Comparison of ENCODE assay signal across 8 cellular contexts in the genomic region with DNA sequence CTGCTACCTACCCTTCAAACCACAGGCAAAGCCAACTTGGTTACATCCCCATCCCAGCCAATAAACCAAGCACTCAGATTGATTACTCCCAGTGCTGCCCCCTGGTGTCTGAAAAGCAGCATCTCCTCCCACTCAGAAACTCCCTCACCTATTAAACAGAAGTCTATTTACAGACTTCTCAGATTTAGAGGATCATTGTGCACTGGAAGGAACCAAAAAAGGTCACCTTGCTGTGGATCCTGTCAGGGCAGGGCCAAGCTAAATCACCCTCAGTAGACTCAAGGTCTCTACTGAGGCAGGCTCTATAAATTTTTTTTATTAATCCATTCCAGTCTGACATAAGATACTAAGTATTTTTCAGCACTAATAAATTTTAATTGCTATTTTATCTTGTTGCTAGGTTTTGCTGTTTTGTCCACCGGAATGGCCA. TPM values are rescaled to one million over a fixed set of nuclear protein-coding genes. Genes with fewer than 3 reads are reported as not detected.
DNase-seq lines count a peak whose midpoint lies in the region; ATAC-seq and TF ChIP-seq lines count a peak whose summit lies in the region.

No MANE protein-coding gene starts in this region.

- intact Hi-C loops in CD4-positive, alpha-beta memory T cell (cut with micrococcal nuclease), result loop anchor here (1.0 kb wide), 2 partner anchors 86 to 90 kb away; no protein-coding TSS in a partner anchor
- intact Hi-C loops in mucosa of descending colon (cut with DNase I, micrococcal nuclease), result loop anchor here in 1 of 2 donors (2.0 kb wide), 1 partner anchor 90 kb away; no protein-coding TSS in a partner anchor

- H3K27me3 ChIP-seq in CD4-positive, alpha-beta memory T cell (ENCODE audit: insufficient read depth, low read length), result no peaks in the 10 kb centered on the region
- H3K27me3 ChIP-seq in NT2/D1 (ENCODE audit: insufficient read depth, insufficient read length), result no peaks in the 10 kb centered on the region

- no peak overlapping the region for H3K4me3 Mint-ChIP-seq in CD4-positive, alpha-beta memory T cell
- no peak overlapping the region for H3K4me3 Mint-ChIP-seq in activated CD8-positive, alpha-beta memory T cell treated with anti-CD3 and anti-CD28 coated beads, Interleukin-2, amount 10 ng/mL, durations not matched to agents 7 days and 5 days

- H3K27me3 Mint-ChIP-seq in CD4-positive, alpha-beta memory T cell, result no peaks in the 10 kb centered on the region
- H3K27me3 Mint-ChIP-seq in activated CD8-positive, alpha-beta memory T cell treated with anti-CD3 and anti-CD28 coated beads, Interleukin-2, amount 10 ng/mL, durations not matched to agents 7 days and 5 days, result no peaks in the 10 kb centered on the region

- no peak overlapping the region for H3K4me3 ChIP-seq in CD4-positive, alpha-beta memory T cell (ENCODE audit: low read length in 2 of 2)
- H3K4me3 ChIP-seq in NT2/D1 (ENCODE audit: insufficient read length, low read depth) (no peak overlapping the region), mucosa of descending colon (no peak overlapping the region)

- H3K36me3 Mint-ChIP-seq in CD4-positive, alpha-beta memory T cell, result peaks cover 62 to 87% of the 10 kb centered on the region in 2 donors
- peaks cover 35% of the 10 kb centered on the region for H3K36me3 Mint-ChIP-seq in activated CD8-positive, alpha-beta memory T cell treated with anti-CD3 and anti-CD28 coated beads, Interleukin-2, amount 10 ng/mL, durations not matched to agents 7 days and 5 days

- no peaks in the 10 kb centered on the region for H3K9me3 ChIP-seq in CD4-positive, alpha-beta memory T cell (ENCODE audit: control insufficient read depth in 1 of 2, low read length in 2 of 2)
- H3K9me3 ChIP-seq in NT2/D1 (ENCODE audit: insufficient read depth, low read length), result no peaks in the 10 kb centered on the region
- no peaks in the 10 kb centered on the region for H3K9me3 ChIP-seq in mucosa of descending colon

- H3K9ac ChIP-seq in NT2/D1 (ENCODE audit: insufficient read length, low read depth), result no peak overlapping the region

- no peak overlapping the region for H3K27ac ChIP-seq in CD4-positive, alpha-beta memory T cell (ENCODE audit: low read depth, low read length)

- H3K9me3 Mint-ChIP-seq in CD4-positive, alpha-beta memory T cell, result no peaks in the 10 kb centered on the region
- H3K9me3 Mint-ChIP-seq in activated CD8-positive, alpha-beta memory T cell treated with anti-CD3 and anti-CD28 coated beads, Interleukin-2, amount 10 ng/mL, durations not matched to agents 7 days and 5 days (ENCODE audit: low read depth), result no peaks in the 10 kb centered on the region

- POLR2A ChIA-PET in CD4-positive, alpha-beta memory T cell (lab: Charles Lee; ENCODE audit: partially characterized antibody), result interaction anchor here (1.0 to 1.8 kb wide), 4 partner anchors 88 to 157 kb away, joined by 3 to 6 read pairs (median 4); no protein-coding TSS in a partner anchor

- DNase-seq in CD4-positive, alpha-beta memory T cell, result peak; percentile 62 to 70 (median 69)
- peak in 50 of 76 experiments; percentile 3 to 77 (median 35) for DNase-seq in HUDEP-2 (lab: John Stamatoyannopoulos, UW; ENCODE audit: unreplicated experiment in 76 of 76)
- peak; percentile 61 for DNase-seq in NT2/D1 (ENCODE audit: low read depth, low spot score)
- DNase-seq in activated CD8-positive, alpha-beta memory T cell treated with anti-CD3 and anti-CD28 coated beads, Interleukin-2, amount 10 ng/mL, durations not matched to agents 7 days and 5 days, result peak; percentile 77
- DNase-seq in epidermal melanocyte (ENCODE audit: insufficient read length, low spot score), result peak; percentile 84
- peak in 2 of 3 donors; percentile 37 to 80 for DNase-seq in mucosa of descending colon
- DNase-seq in stimulated activated CD8-positive, alpha-beta memory T cell treated with anti-CD3 and anti-CD28 coated beads, Interleukin-2, amount 100 ng/mL, for 48 hours (ENCODE audit: low read depth in 2 of 2), result peak; percentile 12 to 35

- H3K4me1 ChIP-seq in CD4-positive, alpha-beta memory T cell (ENCODE audit: insufficient read depth, low read length), result no peaks in the 10 kb centered on the region
- no peaks in the 10 kb centered on the region for H3K4me1 ChIP-seq in NT2/D1 (ENCODE audit: insufficient read depth, insufficient read length)
- H3K4me1 ChIP-seq in mucosa of descending colon (ENCODE audit: low read depth), result no peaks in the 10 kb centered on the region

- CTCF ChIA-PET in CD4-positive, alpha-beta memory T cell (lab: Charles Lee; ENCODE audit: partially characterized antibody), result interaction anchor here (0.7 to 16.3 kb wide), 16 partner anchors 9 to 336 kb away, joined by 3 to 263 read pairs (median 4); a partner anchor contains a TSS
- CTCF ChIA-PET in activated CD8-positive, alpha-beta memory T cell treated with anti-CD3 and anti-CD28 coated beads, Interleukin-2, amount 10 ng/mL, durations not matched to agents 7 days and 5 days (lab: Charles Lee), result interaction anchor here (0.6 to 10.8 kb wide), 10 partner anchors 9 to 136 kb away, joined by 3 to 186 read pairs (median 6); a partner anchor contains a TSS

- no peak overlapping the region for H3K27ac Mint-ChIP-seq in CD4-positive, alpha-beta memory T cell
- no peak overlapping the region for H3K27ac Mint-ChIP-seq in activated CD8-positive, alpha-beta memory T cell treated with anti-CD3 and anti-CD28 coated beads, Interleukin-2, amount 10 ng/mL, durations not matched to agents 7 days and 5 days

- TF ChIP-seq CTCF in mucosa of descending colon (IDR thresholded peaks at IDR 0.05), result peak; percentile 67

- peak; percentile 81 for ATAC-seq in activated CD8-positive, alpha-beta memory T cell treated with anti-CD3 and anti-CD28 coated beads, Interleukin-2, amount 10 ng/mL, durations not matched to agents 7 days and 5 days
- ATAC-seq in mucosa of descending colon, result peak; percentile 84
- ATAC-seq in HG02885 (IDR thresholded peaks at IDR 0.05; ENCODE audit: poor library complexity, unreplicated experiment), result no peak

- H3K4me1 Mint-ChIP-seq in CD4-positive, alpha-beta memory T cell, result peaks cover 0 to 4% (median 0%) of the 10 kb centered on the region in 4 donors
- H3K4me1 Mint-ChIP-seq in activated CD8-positive, alpha-beta memory T cell treated with anti-CD3 and anti-CD28 coated beads, Interleukin-2, amount 10 ng/mL, durations not matched to agents 7 days and 5 days, result peaks cover 1% of the 10 kb centered on the region

- H3K36me3 ChIP-seq in CD4-positive, alpha-beta memory T cell (ENCODE audit: insufficient read depth, low read length), result peaks cover 75% of the 10 kb centered on the region
- H3K36me3 ChIP-seq in NT2/D1 (ENCODE audit: insufficient read depth, insufficient read length, low read length), result peaks cover 95% of the 10 kb centered on the region
- peaks cover 7% of the 10 kb centered on the region for H3K36me3 ChIP-seq in mucosa of descending colon (ENCODE audit: low read depth)

RNA-seq across cellular contexts. Expression of a gene that starts 17.6 kb away (rescaled TPM):
- total RNA-seq in CD4-positive, alpha-beta memory T cell, result not detected
- not detected for polyA plus RNA-seq in CD4-positive, alpha-beta memory T cell
- not detected for total RNA-seq in activated CD8-positive, alpha-beta memory T cell treated with anti-CD3 and anti-CD28 coated beads, Interleukin-2, amount 10 ng/mL, durations not matched to agents 7 days and 5 days
- total RNA-seq in mucosa of descending colon, result 1 to 10 TPM in 1 of 3 donors, not detected in 2; 1.6 TPM

RNA-seq across cellular contexts. Expression of a gene that starts 34.0 kb away (rescaled TPM):
- total RNA-seq in CD4-positive, alpha-beta memory T cell, result 100 to 1,000 TPM in 1 of 2 experiments, 10 to 100 TPM in 1; 98.9 to 101 TPM
- 10 to 100 TPM; 82.2 to 82.3 TPM for polyA plus RNA-seq in CD4-positive, alpha-beta memory T cell
- 100 to 1,000 TPM; 134 to 178 TPM for total RNA-seq in activated CD8-positive, alpha-beta memory T cell treated with anti-CD3 and anti-CD28 coated beads, Interleukin-2, amount 10 ng/mL, durations not matched to agents 7 days and 5 days
- 10 to 100 TPM; 66.3 to 88.1 (median 82.0) TPM for total RNA-seq in mucosa of descending colon

RNA-seq across cellular contexts. Expression of a gene that starts 35.2 kb away (rescaled TPM):
- total RNA-seq in CD4-positive, alpha-beta memory T cell, result not detected
- polyA plus RNA-seq in CD4-positive, alpha-beta memory T cell, result not detected
- total RNA-seq in activated CD8-positive, alpha-beta memory T cell treated with anti-CD3 and anti-CD28 coated beads, Interleukin-2, amount 10 ng/mL, durations not matched to agents 7 days and 5 days, result 1 to 10 TPM; 2.7 to 3.7 TPM
- 100 to 1,000 TPM in 1 of 3 donors, 1 to 10 TPM in 2; 2.2 to 140 (median 5.7) TPM for total RNA-seq in mucosa of descending colon

RNA-seq across cellular contexts. Expression of a gene that starts 50.1 kb away (rescaled TPM):
- not detected for total RNA-seq in CD4-positive, alpha-beta memory T cell
- under 1 TPM in 1 of 2 donors, not detected in 1; 0.16 TPM for polyA plus RNA-seq in CD4-positive, alpha-beta memory T cell
- total RNA-seq in activated CD8-positive, alpha-beta memory T cell treated with anti-CD3 and anti-CD28 coated beads, Interleukin-2, amount 10 ng/mL, durations not matched to agents 7 days and 5 days, result not detected
- total RNA-seq in mucosa of descending colon, result under 1 TPM in 2 of 3 donors, not detected in 1; 0.23 to 0.47 TPM

Comparison
In these comparisons a context has a peak if more than half of its experiments do, and no peak if none do; other contexts are left out.
1. DNase-seq: peak in every context shown above with its lines; median percentile 84 in epidermal melanocyte; 77 in activated CD8-positive, alpha-beta memory T cell treated with anti-CD3 and anti-CD28 coated beads, Interleukin-2, amount 10 ng/mL, durations not matched to agents 7 days and 5 days; 69 in CD4-positive, alpha-beta memory T cell; 61 in NT2/D1; 58 in mucosa of descending colon; 35 in HUDEP-2; 24 in stimulated activated CD8-positive, alpha-beta memory T cell treated with anti-CD3 and anti-CD28 coated beads, Interleukin-2, amount 100 ng/mL, for 48 hours.